ENCODE assay signal across 1 cellular context in genomic region chr10:97686962-97687784, GRCh38.
TF ChIP-seq lines count a peak whose summit lies in the region.

A gene with protein sequence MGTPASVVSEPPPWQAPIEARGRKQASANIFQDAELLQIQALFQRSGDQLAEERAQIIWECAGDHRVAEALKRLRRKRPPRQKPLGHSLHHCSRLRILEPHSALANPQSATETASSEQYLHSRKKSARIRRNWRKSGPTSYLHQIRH (minus strand): TSS chr10:97687241. CDS start chr10:97679905, 7,336 bp downstream.

TF ChIP-seq in HepG2, 621 proteins besides CTCF, POLR2A, EP300 and RAD21 (continued from another document and continues in another):
- TF ChIP-seq HOXA9 (CRISPR knock-in tag; IDR thresholded peaks at IDR 0.05; ENCODE audit: borderline replicate concordance) (peak; percentile 53; the same call in 1 of the 2 replicates), STAT5B (CRISPR knock-in tag; IDR thresholded peaks at IDR 0.05) (0 out of 2 replicates have a peak, but pooled peaks have one; percentile 34), NFYC (CRISPR knock-in tag; IDR thresholded peaks at IDR 0.05) (peak; percentile 71), KDM1A (CRISPR knock-in tag; IDR thresholded peaks at IDR 0.05) (0 out of 2 replicates have a peak, but pooled peaks have one; percentile 30), NONO (IDR thresholded peaks at IDR 0.05) (no peak), NONO (CRISPR knock-in tag; conservative IDR thresholded peaks at IDR 0.05) (peak; percentile 93), HMG20A (CRISPR knock-in tag; IDR thresholded peaks at IDR 0.05; ENCODE audit: borderline replicate concordance) (peak; percentile 65; the same call in 1 of the 2 replicates), ZNF232 (CRISPR knock-in tag; IDR thresholded peaks at IDR 0.05; ENCODE audit: borderline replicate concordance) (peak; percentile 81), ESRRA (CRISPR knock-in tag; IDR thresholded peaks at IDR 0.05; ENCODE audit: low read depth) (no peak), RFX3 (CRISPR knock-in tag; IDR thresholded peaks at IDR 0.05) (no peak), SNAPC2 (CRISPR knock-in tag; IDR thresholded peaks at IDR 0.05) (peak; percentile 73; the same call in 1 of the 2 replicates), SMAD3 (CRISPR knock-in tag; IDR thresholded peaks at IDR 0.05) (peak; percentile 35; the same call in 1 of the 2 replicates), ZNF672 (CRISPR knock-in tag; IDR thresholded peaks at IDR 0.05) (no peak), ETV5 (CRISPR knock-in tag; IDR thresholded peaks at IDR 0.05; ENCODE audit: borderline replicate concordance) (peak; percentile 75; the same call in 1 of the 2 replicates), ATF3 (CRISPR knock-in tag; IDR thresholded peaks at IDR 0.05) (peak; percentile 68; the same call in 1 of the 2 replicates), ZNF614 (CRISPR knock-in tag; IDR thresholded peaks at IDR 0.05; ENCODE audit: borderline replicate concordance) (peak; percentile 82; the same call in 1 of the 2 replicates), ZBTB34 (CRISPR knock-in tag; IDR thresholded peaks at IDR 0.05) (peak; percentile 84), HNF1A (IDR thresholded peaks at IDR 0.05; ENCODE audit: low read depth) (no peak), HNF1A (CRISPR knock-in tag; IDR thresholded peaks at IDR 0.05; ENCODE audit: borderline replicate concordance) (peak; percentile 87), ZSCAN29 (CRISPR knock-in tag; conservative IDR thresholded peaks at IDR 0.05) (0 out of 2 replicates have a peak, but pooled peaks have one; percentile 72), BHLHE40 (IDR thresholded peaks at IDR 0.05; ENCODE audit: low read length) (peak; percentile 95), ATF2 (CRISPR knock-in tag; IDR thresholded peaks at IDR 0.05) (peak; percentile 97; the same call in 1 of the 2 replicates), TBL1XR1 (IDR thresholded peaks at IDR 0.05; ENCODE audit: borderline replicate concordance, low read length, partially characterized antibody) (no peak), ZSCAN21 (CRISPR knock-in tag; IDR thresholded peaks at IDR 0.05; ENCODE audit: borderline replicate concordance) (peak; percentile 82; the same call in 1 of the 2 replicates), ZNF576 (CRISPR knock-in tag; IDR thresholded peaks at IDR 0.05) (no peak), ZBTB21 (CRISPR knock-in tag; IDR thresholded peaks at IDR 0.05) (no peak), GLI4 (CRISPR knock-in tag; IDR thresholded peaks at IDR 0.05; ENCODE audit: borderline replicate concordance) (0 out of 2 replicates have a peak, but pooled peaks have one; percentile 49), ZNF557 (CRISPR knock-in tag; IDR thresholded peaks at IDR 0.05) (peak; percentile 65; the same call in 1 of the 2 replicates), PAX8 (CRISPR knock-in tag; IDR thresholded peaks at IDR 0.05; ENCODE audit: borderline replicate concordance) (no peak), AFF4 (CRISPR knock-in tag; IDR thresholded peaks at IDR 0.05) (no peak), HINFP (CRISPR knock-in tag; IDR thresholded peaks at IDR 0.05; ENCODE audit: low read depth) (0 out of 2 replicates have a peak, but pooled peaks have one; percentile 20), ISL2 (CRISPR knock-in tag; IDR thresholded peaks at IDR 0.05) (peak; percentile 90), KLF15 (CRISPR knock-in tag; IDR thresholded peaks at IDR 0.05; ENCODE audit: borderline replicate concordance) (0 out of 2 replicates have a peak, but pooled peaks have one; percentile 65)
- TF ChIP-seq, protein P1, sequence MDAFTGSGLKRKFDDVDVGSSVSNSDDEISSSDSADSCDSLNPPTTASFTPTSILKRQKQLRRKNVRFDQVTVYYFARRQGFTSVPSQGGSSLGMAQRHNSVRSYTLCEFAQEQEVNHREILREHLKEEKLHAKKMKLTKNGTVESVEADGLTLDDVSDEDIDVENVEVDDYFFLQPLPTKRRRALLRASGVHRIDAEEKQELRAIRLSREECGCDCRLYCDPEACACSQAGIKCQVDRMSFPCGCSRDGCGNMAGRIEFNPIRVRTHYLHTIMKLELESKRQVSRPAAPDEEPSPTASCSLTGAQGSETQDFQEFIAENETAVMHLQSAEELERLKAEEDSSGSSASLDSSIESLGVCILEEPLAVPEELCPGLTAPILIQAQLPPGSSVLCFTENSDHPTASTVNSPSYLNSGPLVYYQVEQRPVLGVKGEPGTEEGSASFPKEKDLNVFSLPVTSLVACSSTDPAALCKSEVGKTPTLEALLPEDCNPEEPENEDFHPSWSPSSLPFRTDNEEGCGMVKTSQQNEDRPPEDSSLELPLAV (CRISPR knock-in tag; conservative IDR thresholded peaks at IDR 0.05; ENCODE audit: low read depth) = no peak; the same call in 1 of the 2 replicates
- TF ChIP-seq, protein P2, sequence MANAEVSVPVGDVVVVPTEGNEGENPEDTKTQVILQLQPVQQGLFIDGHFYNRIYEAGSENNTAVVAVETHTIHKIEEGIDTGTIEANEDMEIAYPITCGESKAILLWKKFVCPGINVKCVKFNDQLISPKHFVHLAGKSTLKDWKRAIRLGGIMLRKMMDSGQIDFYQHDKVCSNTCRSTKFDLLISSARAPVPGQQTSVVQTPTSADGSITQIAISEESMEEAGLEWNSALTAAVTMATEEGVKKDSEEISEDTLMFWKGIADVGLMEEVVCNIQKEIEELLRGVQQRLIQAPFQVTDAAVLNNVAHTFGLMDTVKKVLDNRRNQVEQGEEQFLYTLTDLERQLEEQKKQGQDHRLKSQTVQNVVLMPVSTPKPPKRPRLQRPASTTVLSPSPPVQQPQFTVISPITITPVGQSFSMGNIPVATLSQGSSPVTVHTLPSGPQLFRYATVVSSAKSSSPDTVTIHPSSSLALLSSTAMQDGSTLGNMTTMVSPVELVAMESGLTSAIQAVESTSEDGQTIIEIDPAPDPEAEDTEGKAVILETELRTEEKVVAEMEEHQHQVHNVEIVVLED (CRISPR knock-in tag; IDR thresholded peaks at IDR 0.05; ENCODE audit: borderline replicate concordance) = peak; percentile 81; the same call in 1 of the 2 replicates
- TF ChIP-seq, protein P3, sequence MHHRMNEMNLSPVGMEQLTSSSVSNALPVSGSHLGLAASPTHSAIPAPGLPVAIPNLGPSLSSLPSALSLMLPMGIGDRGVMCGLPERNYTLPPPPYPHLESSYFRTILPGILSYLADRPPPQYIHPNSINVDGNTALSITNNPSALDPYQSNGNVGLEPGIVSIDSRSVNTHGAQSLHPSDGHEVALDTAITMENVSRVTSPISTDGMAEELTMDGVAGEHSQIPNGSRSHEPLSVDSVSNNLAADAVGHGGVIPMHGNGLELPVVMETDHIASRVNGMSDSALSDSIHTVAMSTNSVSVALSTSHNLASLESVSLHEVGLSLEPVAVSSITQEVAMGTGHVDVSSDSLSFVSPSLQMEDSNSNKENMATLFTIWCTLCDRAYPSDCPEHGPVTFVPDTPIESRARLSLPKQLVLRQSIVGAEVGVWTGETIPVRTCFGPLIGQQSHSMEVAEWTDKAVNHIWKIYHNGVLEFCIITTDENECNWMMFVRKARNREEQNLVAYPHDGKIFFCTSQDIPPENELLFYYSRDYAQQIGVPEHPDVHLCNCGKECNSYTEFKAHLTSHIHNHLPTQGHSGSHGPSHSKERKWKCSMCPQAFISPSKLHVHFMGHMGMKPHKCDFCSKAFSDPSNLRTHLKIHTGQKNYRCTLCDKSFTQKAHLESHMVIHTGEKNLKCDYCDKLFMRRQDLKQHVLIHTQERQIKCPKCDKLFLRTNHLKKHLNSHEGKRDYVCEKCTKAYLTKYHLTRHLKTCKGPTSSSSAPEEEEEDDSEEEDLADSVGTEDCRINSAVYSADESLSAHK (CRISPR knock-in tag; IDR thresholded peaks at IDR 0.05; ENCODE audit: borderline replicate concordance) = no peak
